ENCODE assay signal across 8 cellular contexts in genomic region chr17:76246080-76247066, GRCh38. TPM values are rescaled to one million over a fixed set of nuclear protein-coding genes. Genes with fewer than 3 reads are reported as not detected.
DNase-seq lines count a peak whose midpoint lies in the region; ATAC-seq lines count a peak whose summit lies in the region.

No MANE protein-coding gene starts in this region.

- peaks cover 60% of the 10 kb centered on the region for H3K4me1 Mint-ChIP-seq in T-helper 2 cell treated with Interferon-gamma antibody and Interleukin-4, amounts not matched to agents 5 μg/mL and 100 μg/mL, for 36 hours (ENCODE audit: low read depth)

- peaks cover 50% of the 10 kb centered on the region for H3K4me1 ChIP-seq in BLaER1

- peak overlapping the region; percentile 64 for H3K4me3 Mint-ChIP-seq in T-helper 2 cell treated with Interferon-gamma antibody and Interleukin-4, amounts not matched to agents 5 μg/mL and 100 μg/mL, for 36 hours

- no peak overlapping the region for H3K4me3 ChIP-seq in BLaER1

- peak overlapping the region; percentile 93 for H3K27ac Mint-ChIP-seq in T-helper 2 cell treated with Interferon-gamma antibody and Interleukin-4, amounts not matched to agents 5 μg/mL and 100 μg/mL, for 36 hours

- H3K27ac ChIP-seq in BLaER1, result no peak overlapping the region

- H3K9ac ChIP-seq in BLaER1, result no peak overlapping the region

- H3K36me3 Mint-ChIP-seq in T-helper 2 cell treated with Interferon-gamma antibody and Interleukin-4, amounts not matched to agents 5 μg/mL and 100 μg/mL, for 36 hours (ENCODE audit: low read depth), result peaks cover 2% of the 10 kb centered on the region

- peaks cover 22% of the 10 kb centered on the region for H3K27me3 ChIP-seq in BLaER1

- H3K27me3 Mint-ChIP-seq in T-helper 2 cell treated with Interferon-gamma antibody and Interleukin-4, amounts not matched to agents 5 μg/mL and 100 μg/mL, for 36 hours (ENCODE audit: low read depth), result no peaks in the 10 kb centered on the region

- DNase-seq in GM19240 (ENCODE audit: insufficient read length, low spot score) (peak; percentile 90), iris pigment epithelial cell (ENCODE audit: low read depth) (peak; percentile 70), NCI-H2196 (lab: John Stamatoyannopoulos, UW; ENCODE audit: unreplicated experiment) (no peak), EL (no peak), A172 (ENCODE audit: low spot score) (no peak)
- peak; percentile 84 for DNase-seq in T-helper 2 cell treated with Interferon-gamma antibody and Interleukin-4, amounts not matched to agents 5 μg/mL and 100 μg/mL, for 36 hours (ENCODE audit: low spot score)

- no peaks in the 10 kb centered on the region for H3K9me3 ChIP-seq in BLaER1

- H3K36me3 ChIP-seq in BLaER1, result no peaks in the 10 kb centered on the region

- H4K20me1 ChIP-seq in BLaER1, result no peaks in the 10 kb centered on the region

- H3K9me3 Mint-ChIP-seq in T-helper 2 cell treated with Interferon-gamma antibody and Interleukin-4, amounts not matched to agents 5 μg/mL and 100 μg/mL, for 36 hours, result no peaks in the 10 kb centered on the region

- ATAC-seq in HG03139 (IDR thresholded peaks at IDR 0.05; ENCODE audit: unreplicated experiment), result peak; percentile 89

- H3K4me2 ChIP-seq in BLaER1, result peak overlapping the region; percentile 50

RNA-seq across cellular contexts. Expression of gene RNF157, which starts 6.1 kb away (rescaled TPM):
- 7.0 and 8.3 TPM in 2 replicates for total RNA-seq in A172 (2014; rRNA removed; shearing (Covaris generic))

RNA-seq across cellular contexts. Expression of gene UBALD2, which starts 18.8 kb away (rescaled TPM):
- total RNA-seq in A172 (2014; rRNA removed; shearing (Covaris generic)), result 2.7 and 6.5 TPM in 2 replicates

Comparison
In these comparisons a context has a peak if more than half of its experiments do, and no peak if none do; other contexts are left out.
1. DNase-seq: peak in GM19240 (single experiment), T-helper 2 cell treated with Interferon-gamma antibody and Interleukin-4, amounts not matched to agents 5 μg/mL and 100 μg/mL, for 36 hours (single experiment) and iris pigment epithelial cell (single experiment); none in NCI-H2196 (single experiment), EL (single experiment) and A172 (single experiment).